Comparison of ENCODE assay signal across 7 cellular contexts in genomic region chr17:10674696-10675095, GRCh38. TPM values are rescaled to one million over a fixed set of nuclear protein-coding genes. Genes with fewer than 3 reads are reported as not detected.
"Had no signal": no experiment of that assay in that cellular context is flagged by ENCODE, and none has a peak within 500 bp of the region (broad histone marks: within the 10 kb centered on the region; RNA-seq: fewer than 3 reads in every experiment).

No MANE protein-coding gene starts in this region.

- DNase-seq: HFFc6, IMR-90 had no signal

- H3K4me3 ChIP-seq: GM23338, HAP-1, K562 had no signal

- H3K4me2 ChIP-seq: GM23338 had no signal

- ATAC-seq: GM23338, HCT116, K562 had no signal

- H3K4me1 ChIP-seq: HAP-1 had no signal

- H3K9me3 ChIP-seq: HAP-1 had no signal

- H2AFZ ChIP-seq: GM23338 had no signal

RNA-seq across cellular contexts. Expression of gene TMEM220, which starts 55.1 kb away (rescaled TPM):
- total RNA-seq: HT-29, K562 had no signal
- polyA plus RNA-seq: K562 had no signal
